Comparison of ENCODE assay signal across 20 cellular contexts in the genomic region with DNA sequence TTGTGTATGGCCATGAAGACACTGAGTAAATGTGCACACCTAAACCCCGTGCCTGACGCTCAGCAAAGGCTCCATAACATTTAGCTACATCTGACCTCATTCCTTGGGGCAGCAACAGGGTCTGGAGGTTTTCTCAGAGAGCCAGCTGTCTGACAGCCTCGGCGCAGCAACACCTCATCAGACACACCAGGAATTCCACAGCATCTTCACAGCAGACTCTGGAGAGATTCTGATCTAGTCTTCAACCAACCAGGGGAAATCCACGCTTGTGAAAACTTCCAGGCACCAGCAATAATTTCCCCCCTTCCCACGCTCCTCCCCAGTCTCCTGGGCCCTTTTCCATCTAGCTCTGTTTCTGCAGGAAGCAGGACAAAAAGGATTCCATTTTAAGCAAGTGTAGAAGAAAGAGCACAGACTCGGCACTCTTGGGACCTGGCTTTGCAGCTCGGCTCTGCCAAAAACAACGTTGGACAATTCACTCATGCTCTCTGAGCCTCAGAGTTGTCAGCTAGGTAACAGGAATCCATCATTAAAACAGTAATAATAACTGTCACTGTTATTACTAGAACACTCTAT. TPM values are rescaled to one million over a fixed set of nuclear protein-coding genes. Genes with fewer than 3 reads are reported as not detected.
DNase-seq lines count a peak whose midpoint lies in the region; ATAC-seq and TF ChIP-seq lines count a peak whose summit lies in the region.
"Had no signal": no experiment of that assay in that cellular context is flagged by ENCODE, and none has a peak within 500 bp of the region (broad histone marks: within the 10 kb centered on the region; RNA-seq: fewer than 3 reads in every experiment).

No MANE protein-coding gene starts in this region.

- H3K4me3 ChIP-seq in cardiac fibroblast (replicated peaks in 1 of 2; ENCODE audit: low read depth in 2 of 2, low read length in 2 of 2) (no peak overlapping the region), osteoblast (ENCODE audit: insufficient read depth, low read length) (peak overlapping the region; percentile 17), urinary bladder (ENCODE audit: low read depth, low read length) (no peak overlapping the region)
- H3K4me3 ChIP-seq: GM23248, left lung, SK-N-MC had no signal

- H3K36me3 ChIP-seq in osteoblast (ENCODE audit: insufficient read depth, low read length), result no peaks in the 10 kb centered on the region
- H3K36me3 ChIP-seq in urinary bladder (ENCODE audit: insufficient read depth), result no peaks in the 10 kb centered on the region
- H3K36me3 ChIP-seq: left lung, neutrophil had no signal

- H3K4me1 ChIP-seq in osteoblast (ENCODE audit: insufficient read depth, low read length) (peaks cover 8% of the 10 kb centered on the region), urinary bladder (ENCODE audit: insufficient read depth) (no peaks in the 10 kb centered on the region)
- H3K4me1 ChIP-seq: left lung had no signal

- intact Hi-C loops in left cardiac atrium (cut with DNase I), result no loop called here

- no peaks in the 10 kb centered on the region for H3K27me3 ChIP-seq in osteoblast (ENCODE audit: insufficient read depth, low read length)
- H3K27me3 ChIP-seq: left lung, neutrophil had no signal

- H3K4me2 ChIP-seq in osteoblast (ENCODE audit: insufficient read depth, low read length), result peak overlapping the region; percentile 29

- no peaks in the 10 kb centered on the region for H4K20me1 ChIP-seq in osteoblast (ENCODE audit: insufficient read depth, low read length)

- DNase-seq in cardiac fibroblast (ENCODE audit: low read depth in 2 of 2), result peak; percentile 16 to 24
- no peak for DNase-seq in left cardiac atrium
- DNase-seq in osteoblast (ENCODE audit: insufficient read length, low spot score, missing footprints), result no peak
- DNase-seq in mesenteric fat pad (ENCODE audit: low spot score), result no peak
- DNase-seq in Ammon's horn (ENCODE audit: low spot score), result no peak
- DNase-seq: activated CD4-positive, alpha-beta T cell treated with anti-CD3 and anti-CD28 coated beads, Interleukin-2, amount 50 U/mL, for 1 hour; effector memory CD8-positive, alpha-beta T cell; EL; GM23248; head of caudate nucleus; left lung; NCI-H1417; stimulated activated CD4-positive, alpha-beta T cell treated with anti-CD3 and anti-CD28 coated beads, Interleukin-12 subunit alpha, Interleukin-12 subunit beta, amount 100 ng/mL, for 4 hours; stimulated activated CD4-positive, alpha-beta T cell treated with anti-CD3 and anti-CD28 coated beads, Interleukin-4, amount 100 ng/mL, for 4 hours; stimulated activated naive CD8-positive, alpha-beta T cell treated with anti-CD3 and anti-CD28 coated beads, Interleukin-15, amount 100 ng/mL, for 72 hours had no signal

- peak overlapping the region; percentile 67 for H2AFZ ChIP-seq in osteoblast (ENCODE audit: low read length)
- H2AFZ ChIP-seq: GM23248 had no signal

- peak; percentile 34 to 52 for ATAC-seq in left cardiac atrium
- ATAC-seq in GM21717 (IDR thresholded peaks at IDR 0.05; ENCODE audit: unreplicated experiment), result no peak
- ATAC-seq: effector memory CD8-positive, alpha-beta T cell; left lung; stimulated activated naive CD8-positive, alpha-beta T cell treated with anti-CD3 and anti-CD28 coated beads, Interleukin-15, amount 100 ng/mL, for 72 hours had no signal

- TF ChIP-seq CTCF in cardiac fibroblast (IDR thresholded peaks at IDR 0.05; ENCODE audit: low read depth, low read length) (no peak), osteoblast (IDR thresholded peaks at IDR 0.05; ENCODE audit: extremely low read depth, low read depth, low read length) (no peak)

- 35% methylated on average over 9 of the region's 9 CpGs for WGBS in urinary bladder

- H3K9me3 ChIP-seq in osteoblast (ENCODE audit: low read depth, low read length), result peaks cover 2% of the 10 kb centered on the region
- H3K9me3 ChIP-seq: neutrophil had no signal

- H3K79me2 ChIP-seq in osteoblast (ENCODE audit: insufficient read depth, low read length), result no peaks in the 10 kb centered on the region

- H3K27ac ChIP-seq in osteoblast (ENCODE audit: low read depth, low read length) (no peak overlapping the region), urinary bladder (ENCODE audit: low read depth) (peak overlapping the region; percentile 16)
- H3K27ac ChIP-seq: GM23248, left lung, neutrophil, SK-N-MC, VCaP had no signal

RNA-seq across cellular contexts. Expression of gene CAPZB, which starts 44.3 kb away (rescaled TPM):
- 100 to 1,000 TPM; 227 to 254 TPM for total RNA-seq in left cardiac atrium
- 217 and 224 TPM in 2 replicates for total RNA-seq in osteoblast
- total RNA-seq in urinary bladder, result 77.1 TPM
- 372 TPM for polyA plus RNA-seq in urinary bladder
- total RNA-seq in mesenteric fat pad, result 260 TPM

Comparison
In these comparisons a context has a peak if more than half of its experiments do, and no peak if none do; other contexts are left out.
1. DNase-seq: peak in cardiac fibroblast (2 of 2); none in left cardiac atrium (single experiment), osteoblast (single experiment), mesenteric fat pad (single experiment) and Ammon's horn (single experiment).